Comparison of ENCODE assay signal across 10 cellular contexts in the genomic region with DNA sequence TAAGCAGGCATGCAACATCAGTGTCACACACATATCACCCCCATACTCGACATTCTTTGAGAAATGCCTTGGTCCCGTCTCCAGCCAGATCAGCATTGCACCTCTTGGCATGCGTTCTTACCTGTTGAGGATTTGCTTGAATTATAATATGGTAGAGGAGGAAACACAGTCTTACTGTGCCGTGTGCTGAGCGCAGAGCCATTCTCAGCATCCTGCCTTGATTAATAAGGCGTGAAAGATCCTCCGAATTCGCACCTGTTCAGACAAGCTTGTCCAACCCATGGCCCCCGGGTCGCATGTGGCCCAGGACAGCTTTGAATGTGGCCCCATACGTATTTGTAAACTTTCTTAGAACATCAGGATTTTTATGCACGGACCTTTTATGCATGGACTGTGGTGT.
"Had no signal": no experiment of that assay in that cellular context is flagged by ENCODE, and none has a peak within 500 bp of the region (broad histone marks: within the 10 kb centered on the region; RNA-seq: fewer than 3 reads in every experiment).

No MANE protein-coding gene starts in this region.

- H3K27ac ChIP-seq: GM23248 had no signal

- FAIRE-seq: HTR-8/SVneo, K562 had no signal

- DNase-seq: GM23248, GOT3, H7, HFFc6, IMR-90, KG1 had no signal

- H3K9me3 ChIP-seq: HAP-1 had no signal

- H3K4me3 ChIP-seq: GM23248, HAP-1, K562 had no signal

- H3K4me1 ChIP-seq: HAP-1 had no signal

- H2AFZ ChIP-seq: GM23248 had no signal

- H3K36me3 ChIP-seq: HAP-1 had no signal

- ATAC-seq: HCT116, K562 had no signal

- H3K4me3 Mint-ChIP-seq: HFFc6 had no signal

- H3K27ac Mint-ChIP-seq: HFFc6 had no signal

- H3K9ac ChIP-seq: GM23248 had no signal
